Comparison of ENCODE assay signal across 8 cellular contexts in the genomic region with DNA sequence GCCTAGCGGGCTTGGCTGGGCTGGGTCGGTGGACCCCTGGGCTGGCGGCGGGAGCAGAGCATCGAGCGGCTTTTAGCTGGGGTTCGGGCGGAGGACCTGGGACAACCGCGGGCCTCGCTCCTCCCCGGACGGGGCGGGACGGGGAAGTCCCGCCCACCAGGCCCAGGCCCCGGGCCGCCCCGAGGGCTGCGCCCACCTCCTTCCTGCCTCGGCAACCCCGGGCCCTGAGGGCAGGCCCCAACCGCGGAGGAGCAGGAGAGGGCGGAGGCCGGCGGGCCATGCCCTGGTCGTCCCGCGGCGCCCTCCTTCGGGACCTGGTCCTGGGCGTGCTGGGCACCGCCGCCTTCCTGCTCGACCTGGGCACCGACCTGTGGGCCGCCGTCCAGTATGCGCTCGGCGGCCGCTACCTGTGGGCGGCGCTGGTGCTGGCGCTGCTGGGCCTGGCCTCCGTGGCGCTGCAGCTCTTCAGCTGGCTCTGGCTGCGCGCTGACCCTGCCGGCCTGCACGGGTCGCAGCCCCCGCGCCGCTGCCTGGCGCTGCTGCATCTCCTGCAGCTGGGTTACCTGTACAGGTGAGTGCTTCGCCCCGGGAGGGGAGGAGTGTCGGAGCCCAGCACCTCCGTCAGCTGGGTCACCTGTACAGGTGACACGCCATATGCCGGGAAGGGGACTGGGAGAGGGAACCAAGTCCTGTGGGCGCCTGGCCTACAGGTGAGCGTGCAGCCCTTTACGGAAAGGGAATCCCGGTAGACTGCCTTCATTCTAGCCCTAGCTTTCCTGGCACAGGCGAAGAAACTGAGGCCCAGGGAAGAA. TPM values are rescaled to one million over a fixed set of nuclear protein-coding genes. Genes with fewer than 3 reads are reported as not detected.
A peak's percentile ranks its signal among the peaks of the same experiment; 100 is the strongest.
DNase-seq lines count a peak whose midpoint lies in the region; ATAC-seq and TF ChIP-seq lines count a peak whose summit lies in the region.

A gene with protein sequence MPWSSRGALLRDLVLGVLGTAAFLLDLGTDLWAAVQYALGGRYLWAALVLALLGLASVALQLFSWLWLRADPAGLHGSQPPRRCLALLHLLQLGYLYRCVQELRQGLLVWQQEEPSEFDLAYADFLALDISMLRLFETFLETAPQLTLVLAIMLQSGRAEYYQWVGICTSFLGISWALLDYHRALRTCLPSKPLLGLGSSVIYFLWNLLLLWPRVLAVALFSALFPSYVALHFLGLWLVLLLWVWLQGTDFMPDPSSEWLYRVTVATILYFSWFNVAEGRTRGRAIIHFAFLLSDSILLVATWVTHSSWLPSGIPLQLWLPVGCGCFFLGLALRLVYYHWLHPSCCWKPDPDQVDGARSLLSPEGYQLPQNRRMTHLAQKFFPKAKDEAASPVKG (plus strand): TSS at position 182 of the 812 bp plus-strand sequence. CDS start 97 bp downstream, at position 279.

- in situ Hi-C loops in GM18951 (cut with MboI; ENCODE audit: low sequenced_read_pairs, unreplicated experiment) = no loop called here

- H3K4me3 ChIP-seq in fibroblast of the aortic adventitia (ENCODE audit: low read depth, low read length) = peak within 1 kb of the TSS; percentile 78

- H3K4me1 Mint-ChIP-seq in neural crest cell = peaks cover 25% of the 10 kb centered on the region

- peak within 1 kb of the TSS; percentile 86 for H3K4me3 Mint-ChIP-seq in neural crest cell

- H3K36me3 Mint-ChIP-seq in neural crest cell (ENCODE audit: low read depth) = no peaks in the 10 kb centered on the region

- TF ChIP-seq POLR2A in GM18951 (IDR thresholded peaks at IDR 0.05; ENCODE audit: extremely low read depth, insufficient read depth, insufficient read length) = peak; percentile 73

- H3K27me3 Mint-ChIP-seq in neural crest cell (ENCODE audit: low read depth) = peaks cover 7% of the 10 kb centered on the region

- H3K9me3 Mint-ChIP-seq in neural crest cell = no peaks in the 10 kb centered on the region

- TF ChIP-seq CTCF in fibroblast of the aortic adventitia (IDR thresholded peaks at IDR 0.05; ENCODE audit: insufficient read depth, low read length) (peak; percentile 26), neural crest cell (conservative IDR thresholded peaks at IDR 0.05) (peak; percentile 53)

- DNase-seq in AG08395 (ENCODE audit: low spot score) (peak; percentile 94), OCI-M1 (lab: John Stamatoyannopoulos, UW) (peak; percentile 87), fibroblast of the aortic adventitia (ENCODE audit: low read depth) (peak; percentile 59), neural crest cell (ENCODE audit: low read depth, low spot score) (peak; percentile 67), stromal cell of bone marrow (ENCODE audit: low read depth) (peak; percentile 40)
- DNase-seq in activated T-helper 9 cell treated with anti-CD3 and anti-CD28 coated beads, Interleukin-2, amount 50 U/mL, for 16 hours (ENCODE audit: low read depth) = peak; percentile 76

- peak within 1 kb of the TSS; percentile 89 for H3K27ac Mint-ChIP-seq in neural crest cell (ENCODE audit: unreplicated experiment)

- peak; percentile 70 for ATAC-seq in HG03196 (IDR thresholded peaks at IDR 0.05; ENCODE audit: unreplicated experiment)

RNA-seq across cellular contexts. Expression of the gene that starts here (rescaled TPM):
- total RNA-seq in fibroblast of the aortic adventitia (ENCODE audit: low replicate concordance) (4.9 and 5.9 TPM in 2 replicates), neural crest cell (9.6 and 11.8 TPM in 2 replicates)

Comparison
In these comparisons a context has a peak if more than half of its experiments do, and no peak if none do; other contexts are left out.
1. Peak in every context shown above with its lines: DNase-seq, ATAC-seq and H3K4me3 ChIP-seq.
2. DNase-seq: peak in every context shown above with its lines; median percentile 94 in AG08395; 87 in OCI-M1; 76 in activated T-helper 9 cell treated with anti-CD3 and anti-CD28 coated beads, Interleukin-2, amount 50 U/mL, for 16 hours; 67 in neural crest cell; 59 in fibroblast of the aortic adventitia; 40 in stromal cell of bone marrow.